Comparison of ENCODE assay signal across 16 cellular contexts in genomic region chr20:42392417-42392816, GRCh38.
A peak's percentile ranks its signal among the peaks of the same experiment; 100 is the strongest.
DNase-seq lines count a peak whose midpoint lies in the region; ATAC-seq, FAIRE-seq and TF ChIP-seq lines count a peak whose summit lies in the region.
"Had no signal": no experiment of that assay in that cellular context is flagged by ENCODE, and none has a peak within 500 bp of the region (broad histone marks: within the 10 kb centered on the region; RNA-seq: fewer than 3 reads in every experiment).

No MANE protein-coding gene starts in this region.

- in situ Hi-C loops in HAP-1 (cut with MboI; ENCODE audit: low sequenced_read_pairs) = no loop called here

- peaks cover 4% of the 10 kb centered on the region for H3K9me3 Mint-ChIP-seq in activated T-cell treated with anti-CD3 and anti-CD28 coated beads, Interleukin-2, amount 50 U/mL, for 4 hours

- H3K4me3 ChIP-seq in heart left ventricle = no peak overlapping the region
- H3K4me3 ChIP-seq in HAP-1 = no peak overlapping the region
- H3K4me3 ChIP-seq: GM23248 had no signal

- H3K36me3 ChIP-seq in heart left ventricle = no peaks in the 10 kb centered on the region
- H3K36me3 ChIP-seq in HAP-1 (replicated peaks) = no peaks in the 10 kb centered on the region

- no peak overlapping the region for H3K4me3 Mint-ChIP-seq in activated T-cell treated with anti-CD3 and anti-CD28 coated beads, Interleukin-2, amount 50 U/mL, for 4 hours
- H3K4me3 Mint-ChIP-seq: CD8-positive, alpha-beta T cell had no signal

- no peaks in the 10 kb centered on the region for H3K27me3 Mint-ChIP-seq in activated T-cell treated with anti-CD3 and anti-CD28 coated beads, Interleukin-2, amount 50 U/mL, for 4 hours (ENCODE audit: low read depth)

- no peak for DNase-seq in Right ventricle myocardium inferior (ENCODE audit: missing footprints)
- no peak for DNase-seq in cardiac septum (ENCODE audit: low spot score)
- DNase-seq in heart left ventricle = no peak
- no peak for DNase-seq in omental fat pad (ENCODE audit: low spot score)
- no peak for DNase-seq in HAP-1 (ENCODE audit: low spot score in 2 of 2)
- no peak for DNase-seq in activated CD4-positive, alpha-beta T cell treated with anti-CD3 and anti-CD28 coated beads for 4 hours
- DNase-seq in activated T-cell treated with anti-CD3 and anti-CD28 coated beads, Interleukin-2, amount 50 U/mL, for 4 hours = no peak
- no peak for DNase-seq in urothelium cell line (ENCODE audit: low spot score)
- DNase-seq: CD8-positive, alpha-beta T cell; GM23248; Karpas-422; MM.1S; NCI-H1436 treated with DMSO at 0.1 percent for 48 hours; NCI-H2081; NCI-H510A treated with DMSO at 0.1 percent for 48 hours had no signal

- no peaks in the 10 kb centered on the region for H3K4me1 ChIP-seq in heart left ventricle
- H3K4me1 ChIP-seq in HAP-1 = no peaks in the 10 kb centered on the region

- TF ChIP-seq POLR2A in heart left ventricle (IDR thresholded peaks at IDR 0.05) = no peak

- H3K9me3 ChIP-seq in heart left ventricle = peaks cover 0 to 2% (median 0%) of the 10 kb centered on the region in 12 donors
- H3K9me3 ChIP-seq in HAP-1 = no peaks in the 10 kb centered on the region

- intact Hi-C loops in Right ventricle myocardium inferior (cut with DNase I) = loop anchor here (5.0 kb wide), 1 partner anchor 40 kb away; no protein-coding TSS in a partner anchor
- intact Hi-C loops in cardiac septum (cut with DNase I) = no loop called here
- intact Hi-C loops in heart left ventricle (cut with DNase I) = no loop called here

- TF ChIP-seq CTCF in heart left ventricle (IDR thresholded peaks at IDR 0.05) = no peak
- TF ChIP-seq CTCF in omental fat pad (IDR thresholded peaks at IDR 0.05) = no peak

- H3K27ac ChIP-seq in heart left ventricle = no peak overlapping the region
- H3K27ac ChIP-seq: 22Rv1, GM23248 had no signal

- no peaks in the 10 kb centered on the region for H3K4me1 Mint-ChIP-seq in activated T-cell treated with anti-CD3 and anti-CD28 coated beads, Interleukin-2, amount 50 U/mL, for 4 hours (ENCODE audit: low read depth)

- H3K27me3 ChIP-seq in heart left ventricle (no peaks in the 10 kb centered on the region), HAP-1 (ENCODE audit: low read depth) (no peaks in the 10 kb centered on the region)

- no peaks in the 10 kb centered on the region for H3K36me3 Mint-ChIP-seq in activated T-cell treated with anti-CD3 and anti-CD28 coated beads, Interleukin-2, amount 50 U/mL, for 4 hours (ENCODE audit: insufficient read depth)
- H3K36me3 Mint-ChIP-seq: CD8-positive, alpha-beta T cell had no signal

- FAIRE-seq in urothelium cell line (lab: Jason Lieb, UNC) = no peak

- ATAC-seq in Right ventricle myocardium inferior (peak; percentile 96), heart left ventricle (peak in 3 of 4 donors; percentile 59 to 83 (median 79)), omental fat pad (ENCODE audit: low FRiP score) (peak; percentile 97)
- ATAC-seq in activated T-cell treated with anti-CD3 and anti-CD28 coated beads, Interleukin-2, amount 50 U/mL, for 4 hours = no peak
- ATAC-seq: CD8-positive, alpha-beta T cell had no signal

- WGBS in heart left ventricle, 4 donors = 13 to 26% (median 20%) methylated on average over 1 of the region's 1 CpG

Comparison
In these comparisons a context has a peak if more than half of its experiments do, and no peak if none do; other contexts are left out.
1. ATAC-seq: peak in Right ventricle myocardium inferior (single experiment), heart left ventricle (3 of 4) and omental fat pad (single experiment); none in activated T-cell treated with anti-CD3 and anti-CD28 coated beads, Interleukin-2, amount 50 U/mL, for 4 hours (0 of 2).